In the genomic region with DNA sequence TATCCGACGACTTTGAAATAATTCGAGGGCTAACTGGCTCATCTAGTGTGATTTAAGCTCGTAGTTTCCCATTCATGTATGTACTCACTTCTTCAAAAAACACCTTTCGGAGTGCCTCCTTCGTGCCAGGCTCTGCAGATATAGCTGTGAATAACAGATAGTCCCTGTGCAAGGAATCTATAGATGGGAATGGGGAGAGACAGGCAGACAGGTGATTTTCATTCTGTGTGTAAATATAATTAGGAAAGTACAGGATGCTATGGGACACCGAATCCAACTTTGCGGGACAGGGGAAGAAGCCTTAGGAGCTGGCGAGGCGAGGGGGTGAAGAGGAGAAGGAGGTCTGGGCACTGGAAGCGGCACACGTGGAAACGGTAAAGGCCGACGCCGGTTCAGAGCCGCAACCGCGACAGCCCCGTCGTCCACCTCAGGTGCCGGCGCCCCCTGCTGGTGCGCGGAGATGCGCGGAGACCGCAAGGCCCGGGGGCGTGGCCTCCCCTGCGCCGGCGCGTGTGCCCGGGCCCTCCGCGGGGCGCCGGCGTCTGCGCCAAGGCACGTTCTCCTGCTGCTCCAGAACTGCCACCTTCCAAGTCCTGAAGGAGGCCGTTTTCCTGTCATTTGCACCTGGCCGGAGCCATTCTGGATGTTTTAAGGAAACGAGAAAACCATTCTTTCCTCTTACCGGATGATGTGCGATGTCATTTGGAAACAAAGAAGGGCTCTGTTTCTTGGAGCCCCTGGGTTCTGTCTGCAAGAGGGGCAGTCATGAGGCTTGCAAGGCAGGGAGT, we compare ENCODE assay signal across 8 cellular contexts. TPM values are rescaled to one million over a fixed set of nuclear protein-coding genes. Genes with fewer than 3 reads are reported as not detected.
DNase-seq lines count a peak whose midpoint lies in the region; ATAC-seq and TF ChIP-seq lines count a peak whose summit lies in the region.

No MANE protein-coding gene starts in this region.

- DNase-seq in CD1c-positive myeloid dendritic cell (ENCODE audit: extremely low spot score) (peak; percentile 90), SK-MEL-5 (ENCODE audit: low read depth, low spot score) (peak; percentile 76), glomerular visceral epithelial cell (ENCODE audit: extremely low spot score) (peak; percentile 65), omental fat pad (ENCODE audit: low spot score) (peak; percentile 73), superior temporal gyrus (ENCODE audit: extremely low spot score) (peak; percentile 89)
- DNase-seq in activated naive CD4-positive, alpha-beta T cell treated with anti-CD3 and anti-CD28 coated beads for 36 hours = peak; percentile 88

- no peaks in the 10 kb centered on the region for H3K36me3 Mint-ChIP-seq in activated naive CD4-positive, alpha-beta T cell treated with anti-CD3 and anti-CD28 coated beads for 36 hours (ENCODE audit: low read depth)

- H3K4me3 Mint-ChIP-seq in activated naive CD4-positive, alpha-beta T cell treated with anti-CD3 and anti-CD28 coated beads for 36 hours = peak overlapping the region; percentile 59

- H3K27me3 Mint-ChIP-seq in activated naive CD4-positive, alpha-beta T cell treated with anti-CD3 and anti-CD28 coated beads for 36 hours (ENCODE audit: low read depth) = peaks cover 13% of the 10 kb centered on the region

- intact Hi-C loops in activated naive CD4-positive, alpha-beta T cell treated with anti-CD3 and anti-CD28 coated beads for 36 hours (cut with micrococcal nuclease) = loop anchor here (1.0 to 2.0 kb wide), 4 partner anchors 31 to 382 kb away; a partner anchor contains a TSS

- TF ChIP-seq CTCF in LNCAP (IDR thresholded peaks at IDR 0.05) = peak; percentile 95
- TF ChIP-seq CTCF in omental fat pad (IDR thresholded peaks at IDR 0.05) = peak in 2 of 3 donors; percentile 64 to 77

- in situ Hi-C loops in SK-MEL-5 (cut with HindIII; ENCODE audit: low pct_unique_long_range_greater_than_20kb, low sequenced_read_pairs) = no loop called here

- CTCF ChIA-PET in activated naive CD4-positive, alpha-beta T cell treated with anti-CD3 and anti-CD28 coated beads for 36 hours (lab: Charles Lee) = interaction anchor here (0.6 to 2.0 kb wide), 13 partner anchors 9 to 650 kb away, joined by 3 to 17 read pairs (median 4); a partner anchor contains a TSS

- ATAC-seq in GM21381 (IDR thresholded peaks at IDR 0.05; ENCODE audit: unreplicated experiment) (peak; percentile 85), omental fat pad (ENCODE audit: low FRiP score) (peak; percentile 88)

- H3K4me1 Mint-ChIP-seq in activated naive CD4-positive, alpha-beta T cell treated with anti-CD3 and anti-CD28 coated beads for 36 hours (ENCODE audit: low read depth) = peaks cover 10% of the 10 kb centered on the region

- H3K9me3 Mint-ChIP-seq in activated naive CD4-positive, alpha-beta T cell treated with anti-CD3 and anti-CD28 coated beads for 36 hours = no peaks in the 10 kb centered on the region

- no peak overlapping the region for H3K27ac Mint-ChIP-seq in activated naive CD4-positive, alpha-beta T cell treated with anti-CD3 and anti-CD28 coated beads for 36 hours

RNA-seq across cellular contexts. Expression of a gene that starts 18.0 kb away (rescaled TPM):
- total RNA-seq in SK-MEL-5 (2014; rRNA removed; shearing (Covaris generic)) = under 0.01 and 0.05 TPM in 2 replicates
- 0.05 TPM in 1 of 2 replicates, not detected in the other for polyA plus RNA-seq in SK-MEL-5 (2015; cell fraction: cytosol; rRNA removed)
- polyA plus RNA-seq in SK-MEL-5 (2015; cell fraction: nucleus; rRNA removed) = not detected in 2 replicates
- total RNA-seq in activated naive CD4-positive, alpha-beta T cell treated with anti-CD3 and anti-CD28 coated beads for 36 hours = under 1 TPM; 0.02 to 0.12 TPM
- 10 to 100 TPM in 1 of 4 donors, 1 to 10 TPM in 3; 3.8 to 13.6 (median 5.7) TPM for total RNA-seq in omental fat pad

RNA-seq across cellular contexts. Expression of a gene that starts 30.6 kb away (rescaled TPM):
- 10.9 and 12.1 TPM in 2 replicates for total RNA-seq in SK-MEL-5 (2014; rRNA removed; shearing (Covaris generic))
- polyA plus RNA-seq in SK-MEL-5 (2015; cell fraction: cytosol; rRNA removed) = 13.0 and 13.8 TPM in 2 replicates
- 23.5 and 26.6 TPM in 2 replicates for polyA plus RNA-seq in SK-MEL-5 (2015; cell fraction: nucleus; rRNA removed)
- total RNA-seq in activated naive CD4-positive, alpha-beta T cell treated with anti-CD3 and anti-CD28 coated beads for 36 hours = 10 to 100 TPM; 13.1 to 13.5 TPM
- 10 to 100 TPM in 2 of 4 donors, 1 to 10 TPM in 2; 7.2 to 19.2 (median 9.9) TPM for total RNA-seq in omental fat pad

Comparison
In these comparisons a context has a peak if more than half of its experiments do, and no peak if none do; other contexts are left out.
1. Peak in every context shown above with its lines: DNase-seq and ATAC-seq.